8 cellular contexts compared by ENCODE assay signal in genomic region chr7:138460649-138461607, GRCh38. TPM values are rescaled to one million over a fixed set of nuclear protein-coding genes. Genes with fewer than 3 reads are reported as not detected.
DNase-seq lines count a peak whose midpoint lies in the region; ATAC-seq and TF ChIP-seq lines count a peak whose summit lies in the region.

No MANE protein-coding gene starts in this region.

- POLR2A ChIA-PET in activated CD4-positive, alpha-beta memory T cell treated with anti-CD3 and anti-CD28 coated beads for 36 hours (lab: Charles Lee), result interaction anchor here (0.7 kb wide), 1 partner anchor 17 kb away, joined by 3 read pairs; no protein-coding TSS in a partner anchor

- peak overlapping the region; percentile 82 for H3K27ac Mint-ChIP-seq in activated CD4-positive, alpha-beta memory T cell treated with anti-CD3 and anti-CD28 coated beads for 36 hours

- no peaks in the 10 kb centered on the region for H3K27me3 ChIP-seq in dorsolateral prefrontal cortex
- no peaks in the 10 kb centered on the region for H3K27me3 ChIP-seq in lung (ENCODE audit: control insufficient read depth, insufficient read depth)

- H3K27ac ChIP-seq in dorsolateral prefrontal cortex (peak overlapping the region; percentile 54 to 98 (median 93)), lung (ENCODE audit: low read depth in 1 of 2, low read length in 1 of 2) (peak overlapping the region; percentile 98 to 100)

- H3K4me3 Mint-ChIP-seq in activated CD4-positive, alpha-beta memory T cell treated with anti-CD3 and anti-CD28 coated beads for 36 hours, result peak overlapping the region; percentile 90

- peaks cover 4% of the 10 kb centered on the region for H3K36me3 Mint-ChIP-seq in activated CD4-positive, alpha-beta memory T cell treated with anti-CD3 and anti-CD28 coated beads for 36 hours

- peaks cover 33% of the 10 kb centered on the region for H3K4me1 Mint-ChIP-seq in activated CD4-positive, alpha-beta memory T cell treated with anti-CD3 and anti-CD28 coated beads for 36 hours (ENCODE audit: low read depth)

- H3K9me3 ChIP-seq in lung (ENCODE audit: control insufficient read depth in 2 of 2, insufficient read depth in 1 of 2, low read length in 1 of 2), result no peaks in the 10 kb centered on the region

- TF ChIP-seq CTCF in dorsolateral prefrontal cortex (IDR thresholded peaks at IDR 0.05 in 54 of 56, conservative IDR thresholded peaks at IDR 0.05 in 2 of 56; ENCODE audit: low read depth in 1 of 56, partially characterized antibody in 56 of 56) (peak in 7 of 56 donors; percentile 6 to 27 (median 12)), lung (IDR thresholded peaks at IDR 0.05; ENCODE audit: control extremely low read depth, extremely low read depth) (no peak)

- H3K9me3 Mint-ChIP-seq in activated CD4-positive, alpha-beta memory T cell treated with anti-CD3 and anti-CD28 coated beads for 36 hours, result no peaks in the 10 kb centered on the region

- CTCF ChIA-PET in activated CD4-positive, alpha-beta memory T cell treated with anti-CD3 and anti-CD28 coated beads for 36 hours (lab: Charles Lee), result interaction anchor here (0.7 to 1.1 kb wide), 2 partner anchors 155 to 278 kb away, joined by 3 to 5 read pairs; no protein-coding TSS in a partner anchor

- ATAC-seq in GM18861 (IDR thresholded peaks at IDR 0.05; ENCODE audit: unreplicated experiment) (peak; percentile 28), HG03095 (IDR thresholded peaks at IDR 0.05; ENCODE audit: unreplicated experiment) (peak; percentile 37), lung (ENCODE audit: insufficient read depth, low FRiP score) (peak; percentile 10)

- H3K4me1 ChIP-seq in lung (ENCODE audit: control insufficient read depth in 2 of 2, insufficient read depth in 2 of 2, low read length in 2 of 2), result peaks cover 3 to 5% of the 10 kb centered on the region in 2 donors

- DNase-seq in AG08396 (ENCODE audit: low spot score) (peak; percentile 60), NCI-H510A (lab: John Stamatoyannopoulos, UW) (peak; percentile 42), dorsolateral prefrontal cortex (peak; percentile 27 to 67 (median 48)), lung (ENCODE audit: low spot score) (peak; percentile 46)
- peak; percentile 66 for DNase-seq in activated CD4-positive, alpha-beta memory T cell treated with anti-CD3 and anti-CD28 coated beads for 36 hours
- peak; percentile 17 to 49 (median 19) for DNase-seq in stimulated activated CD4-positive, alpha-beta T cell treated with anti-CD3 and anti-CD28 coated beads, TNF-alpha, amount 100 ng/mL, for 48 hours (ENCODE audit: low read depth in 3 of 3)

- intact Hi-C loops in activated CD4-positive, alpha-beta memory T cell treated with anti-CD3 and anti-CD28 coated beads for 36 hours (cut with micrococcal nuclease), result loop anchor here (1.0 to 10.0 kb wide), 9 partner anchors 146 to 881 kb away; partner anchors contain the start of genes CREB3L2, FMC1 and ZC3HAV1
- intact Hi-C loops in dorsolateral prefrontal cortex (cut with DNase I), result loop anchor here (2.0 to 10.0 kb wide), 3 partner anchors 276 to 456 kb away; partner anchors contain the start of gene CREB3L2 (in 1 of the 2)

- 0 to 1% methylated on average over 43 to 84 of the region's 84 CpGs for WGBS in lung, 2 donors

- H3K36me3 ChIP-seq in lung (ENCODE audit: control insufficient read depth in 2 of 2, insufficient read depth in 2 of 2, low read length in 2 of 2), result no peaks in the 10 kb centered on the region

- H3K27me3 Mint-ChIP-seq in activated CD4-positive, alpha-beta memory T cell treated with anti-CD3 and anti-CD28 coated beads for 36 hours, result no peaks in the 10 kb centered on the region

- peak overlapping the region; percentile 57 to 98 (median 85) for H3K4me3 ChIP-seq in dorsolateral prefrontal cortex
- peak overlapping the region; percentile 94 for H3K4me3 ChIP-seq in lung

RNA-seq across cellular contexts. Expression of gene TRIM24, which starts 0.9 kb away (rescaled TPM):
- total RNA-seq in activated CD4-positive, alpha-beta memory T cell treated with anti-CD3 and anti-CD28 coated beads for 36 hours, result 10 to 100 TPM; 13.6 to 15.9 TPM
- 10 to 100 TPM; 15.0 to 36.4 (median 22.1) TPM for total RNA-seq in dorsolateral prefrontal cortex
- 10 to 100 TPM; 20.4 to 33.0 TPM for total RNA-seq in lung
- 10 to 100 TPM in 1 of 2 donors, 1 to 10 TPM in 1; 7.0 to 14.4 TPM for polyA plus RNA-seq in lung

Comparison
In these comparisons a context has a peak if more than half of its experiments do, and no peak if none do; other contexts are left out.
1. Peak in every context shown above with its lines: DNase-seq, ATAC-seq, H3K4me3 ChIP-seq and H3K27ac ChIP-seq.